ENCODE assay signal across 8 cellular contexts in genomic region chr17:30323895-30324319, GRCh38.
DNase-seq lines count a peak whose midpoint lies in the region; ATAC-seq and TF ChIP-seq lines count a peak whose summit lies in the region.

No MANE protein-coding gene starts in this region.

- no peak for TF ChIP-seq CTCF in RWPE1 (conservative IDR thresholded peaks at IDR 0.05; ENCODE audit: low read depth)

- H3K27ac ChIP-seq in RWPE1: no peak overlapping the region

- DNase-seq in activated gamma-delta T cell treated with Interleukin-2 at 50 U/mL for 16 hours (peak; percentile 20), activated gamma-delta T cell (lab: John Stamatoyannopoulos, UW) (no peak), RWPE1 (ENCODE audit: low spot score) (peak; percentile 10), amniotic epithelial cell (ENCODE audit: low read depth) (peak; percentile 51), GM19238 (ENCODE audit: insufficient read length, low spot score) (no peak)
- peak; percentile 25 for DNase-seq in stimulated activated CD4-positive, alpha-beta T cell treated with anti-CD3 and anti-CD28 coated beads, Interleukin-2, amount 100 ng/mL, for 4 hours (ENCODE audit: low read depth)

- ATAC-seq in GM21447 (IDR thresholded peaks at IDR 0.05; ENCODE audit: unreplicated experiment): no peak
- no peak for ATAC-seq in HG02588 (IDR thresholded peaks at IDR 0.05; ENCODE audit: unreplicated experiment)

- POLR2A ChIA-PET in RWPE1 (lab: Yijun Ruan, JAX; ENCODE audit: low non-redundant PET): no interaction called here

- CTCF ChIA-PET in RWPE1 (lab: Yijun Ruan, JAX): interaction anchor here (0.5 kb wide), 1 partner anchor 205 kb away, joined by 8 read pairs; no protein-coding TSS in a partner anchor

Comparison
In these comparisons a context has a peak if more than half of its experiments do, and no peak if none do; other contexts are left out.
1. DNase-seq: peak in activated gamma-delta T cell treated with Interleukin-2 at 50 U/mL for 16 hours (single experiment), RWPE1 (single experiment), amniotic epithelial cell (single experiment) and stimulated activated CD4-positive, alpha-beta T cell treated with anti-CD3 and anti-CD28 coated beads, Interleukin-2, amount 100 ng/mL, for 4 hours (single experiment); none in activated gamma-delta T cell (single experiment) and GM19238 (single experiment).